12 cellular contexts compared by ENCODE assay signal in genomic region chr6:151291145-151292055, GRCh38.
DNase-seq lines count a peak whose midpoint lies in the region; ATAC-seq lines count a peak whose summit lies in the region.
"Had no signal": no experiment of that assay in that cellular context is flagged by ENCODE, and none has a peak within 500 bp of the region (broad histone marks: within the 10 kb centered on the region; RNA-seq: fewer than 3 reads in every experiment).

No MANE protein-coding gene starts in this region.

- ATAC-seq in HG02973 (IDR thresholded peaks at IDR 0.05; ENCODE audit: unreplicated experiment) (no peak), HG02970 (IDR thresholded peaks at IDR 0.05; ENCODE audit: low FRiP score, unreplicated experiment) (no peak)

- H3K27me3 ChIP-seq in layer of hippocampus (ENCODE audit: control insufficient read depth, insufficient read depth, low read length) (no peaks in the 10 kb centered on the region), stomach smooth muscle (ENCODE audit: control insufficient read depth in 1 of 2, insufficient read depth in 2 of 2, low read length in 2 of 2) (no peaks in the 10 kb centered on the region)

- H3K27ac ChIP-seq in layer of hippocampus (ENCODE audit: low read depth, low read length) (peak overlapping the region; percentile 9), stomach smooth muscle (ENCODE audit: low read length) (peak overlapping the region; percentile 74)

- peak; percentile 77 for DNase-seq in NCI-H82 (lab: John Stamatoyannopoulos, UW)
- DNase-seq in dedifferentiated amniotic fluid mesenchymal stem cell (ENCODE audit: extremely low spot score): peak; percentile 79
- no peak for DNase-seq in NCI-H1092 (lab: John Stamatoyannopoulos, UW)
- no peak for DNase-seq in DMS153 treated with DMSO at 0.1 percent for 48 hours (lab: John Stamatoyannopoulos, UW; ENCODE audit: unreplicated experiment)
- DNase-seq: activated CD4-positive, CD25-positive, alpha-beta regulatory T cell treated with anti-CD3 and anti-CD28 coated beads, Interleukin-2, amount 50 U/mL, for 72 hours; activated naive CD8-positive, alpha-beta T cell treated with anti-CD3 and anti-CD28 coated beads for 36 hours; EL; stimulated activated CD4-positive, alpha-beta T cell treated with anti-CD3 and anti-CD28 coated beads, Interleukin-15, amount 100 ng/mL, for 24 hours had no signal

- H3K4me3 ChIP-seq in stomach smooth muscle (ENCODE audit: low read length in 2 of 2): peak overlapping the region; percentile 9 to 63

- H3K4me1 ChIP-seq in stomach smooth muscle (ENCODE audit: control insufficient read depth, insufficient read depth, low read length): peaks cover 45% of the 10 kb centered on the region

- H3K36me3 ChIP-seq in stomach smooth muscle (ENCODE audit: control insufficient read depth in 2 of 2, insufficient read depth in 2 of 2, low read length in 2 of 2): no peaks in the 10 kb centered on the region

- H3K9me3 ChIP-seq in stomach smooth muscle (ENCODE audit: control insufficient read depth in 2 of 2, low read length in 2 of 2): no peaks in the 10 kb centered on the region

- H3K9ac ChIP-seq in stomach smooth muscle (ENCODE audit: low read length in 2 of 2): peak overlapping the region; percentile 82 to 88

Comparison
In these comparisons a context has a peak if more than half of its experiments do, and no peak if none do; other contexts are left out.
1. DNase-seq: peak in NCI-H82 (single experiment) and dedifferentiated amniotic fluid mesenchymal stem cell (single experiment); none in NCI-H1092 (single experiment) and DMS153 treated with DMSO at 0.1 percent for 48 hours (single experiment).